Comparison of ENCODE assay signal across 19 cellular contexts in the genomic region with DNA sequence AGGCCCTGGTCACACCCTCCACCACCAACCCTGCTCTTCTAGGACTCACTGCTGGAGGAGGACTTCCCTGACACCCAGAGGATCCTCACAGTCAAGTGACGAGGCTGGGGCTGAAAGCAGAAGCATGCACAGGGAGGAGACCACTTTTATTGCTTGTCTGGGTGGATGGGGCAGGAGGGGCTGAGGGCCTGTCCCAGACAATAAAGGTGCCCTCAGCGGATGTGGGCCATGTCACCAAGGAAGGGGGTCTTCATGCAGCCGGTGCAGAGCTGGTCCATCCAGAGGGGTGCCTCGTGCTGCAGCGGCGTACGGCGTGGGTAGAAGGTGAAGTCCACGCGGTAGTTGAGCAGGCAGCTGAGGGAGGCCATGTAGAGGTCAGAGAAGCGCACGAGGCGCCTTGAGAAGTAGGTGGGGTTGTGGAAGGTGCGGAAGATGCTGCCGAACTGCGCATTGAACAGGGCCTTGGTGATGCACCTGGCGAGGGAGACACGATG. TPM values are rescaled to one million over a fixed set of nuclear protein-coding genes. Genes with fewer than 3 reads are reported as not detected.
A peak's percentile ranks its signal among the peaks of the same experiment; 100 is the strongest.
DNase-seq lines count a peak whose midpoint lies in the region; ATAC-seq, FAIRE-seq and TF ChIP-seq lines count a peak whose summit lies in the region.
"Had no signal": no experiment of that assay in that cellular context is flagged by ENCODE, and none has a peak within 500 bp of the region (broad histone marks: within the 10 kb centered on the region; RNA-seq: fewer than 3 reads in every experiment).

No MANE protein-coding gene starts in this region.

- H2AFZ ChIP-seq in K562 (ENCODE audit: low read depth, low read length) (no peak overlapping the region), osteoblast (ENCODE audit: low read length) (no peak overlapping the region)

- H3K4me2 ChIP-seq in K562 (ENCODE audit: insufficient read depth, low read length) (no peak overlapping the region), osteoblast (ENCODE audit: insufficient read depth, low read length) (no peak overlapping the region)
- H3K4me2 ChIP-seq: A549 had no signal

- FAIRE-seq in K562 (lab: Jason Lieb, UNC) = no peak
- FAIRE-seq: A549 had no signal

- H3K4me1 ChIP-seq in K562 (replicated peaks in 1 of 2; ENCODE audit: control insufficient read depth in 2 of 2, insufficient read depth in 2 of 2, low read length in 2 of 2) (peaks cover 2 to 53% of the 10 kb centered on the region in 2 experiments; a peak in 3 of 5 replicates), heart right ventricle (peaks cover 20 to 51% (median 35%) of the 10 kb centered on the region in 9 donors), osteoblast (ENCODE audit: insufficient read depth, low read length) (peaks cover 3% of the 10 kb centered on the region)
- H3K4me1 ChIP-seq: A549 had no signal

- WGBS in K562 (ENCODE audit: insufficient coverage, low coverage, missing lambda C conversion rate) = 83% methylated on average over 10 of the region's 18 CpGs
- WGBS in heart right ventricle, 2 donors = 93% methylated on average over 18 of the region's 18 CpGs

- TF ChIP-seq EP300 in K562 (IDR thresholded peaks at IDR 0.05; ENCODE audit: low read length) = no peak

- DNase-seq in 8988T (peak; percentile 52), K562 (ENCODE audit: extremely low read depth in 1 of 4, low spot score in 3 of 4) (no peak), heart right ventricle (no peak), osteoblast (ENCODE audit: insufficient read length, low spot score, missing footprints) (peak; percentile 82), GM13976 (ENCODE audit: low spot score) (no peak), brain microvascular endothelial cell (no peak)
- DNase-seq: activated CD4-positive, alpha-beta T cell treated with anti-CD3 and anti-CD28 coated beads, Interleukin-2, amount 50 U/mL, for 48 hours; activated naive CD4-positive, alpha-beta T cell; activated T-cell treated with anti-CD3 and anti-CD28 coated beads for 4 hours; anterior cingulate cortex; MM.1S; naive B cell; NCI-H187 treated with DMSO at 0.1 percent for 48 hours; T-helper 1 cell had no signal

- H3K9me1 ChIP-seq in K562 (ENCODE audit: control insufficient read depth, insufficient read depth, low read length) = no peaks in the 10 kb centered on the region

- no peak overlapping the region; a peak in 1 of 4 replicates for H3K9ac ChIP-seq in K562 (ENCODE audit: insufficient read depth in 1 of 2, low read depth in 2 of 2, low read length in 2 of 2)

- CTCF ChIA-PET in K562 (lab: Yijun Ruan, JAX; ENCODE audit: low intra/inter-chr PET ratio) = no interaction called here

- H3K4me3 ChIP-seq in K562 (no peak overlapping the region), heart right ventricle (no peak overlapping the region), osteoblast (ENCODE audit: insufficient read depth, low read length) (no peak overlapping the region), brain microvascular endothelial cell (ENCODE audit: low read depth, low read length) (no peak overlapping the region)
- H3K4me3 ChIP-seq: A549 had no signal

- intact Hi-C loops in K562 (cut with micrococcal nuclease) = no loop called here
- intact Hi-C loops in heart right ventricle (cut with DNase I) = loop anchor here in 1 of 10 donors (5.0 kb wide), 1 partner anchor 42 kb away; no protein-coding TSS in a partner anchor

- H3K79me2 ChIP-seq in K562 (ENCODE audit: control insufficient read depth, insufficient read depth, low read length) (peaks cover 4% of the 10 kb centered on the region; the same call in 1 of the 3 replicates), osteoblast (ENCODE audit: insufficient read depth, low read length) (peaks cover 5% of the 10 kb centered on the region)

- H4K20me1 ChIP-seq in K562 (replicated peaks; ENCODE audit: control insufficient read depth, insufficient read depth, low read length) = no peaks in the 10 kb centered on the region; the same call in 1 of the 2 replicates
- peaks cover 12% of the 10 kb centered on the region for H4K20me1 ChIP-seq in osteoblast (ENCODE audit: insufficient read depth, low read length)

- H3K27me3 ChIP-seq in K562 (ENCODE audit: control insufficient read depth in 2 of 2, insufficient read depth in 2 of 2, low read length in 2 of 2) = no peaks in the 10 kb centered on the region
- no peaks in the 10 kb centered on the region for H3K27me3 ChIP-seq in heart right ventricle
- H3K27me3 ChIP-seq in osteoblast (ENCODE audit: insufficient read depth, low read length) = no peaks in the 10 kb centered on the region
- H3K27me3 ChIP-seq in brain microvascular endothelial cell (replicated peaks) = no peaks in the 10 kb centered on the region

- POLR2A ChIA-PET in K562 (lab: Yijun Ruan, JAX) = interaction anchor here (0.6 to 1.0 kb wide), 2 partner anchors 19 to 42 kb away, joined by 3 read pairs; no protein-coding TSS in a partner anchor

- H3K36me3 ChIP-seq in K562 (ENCODE audit: control insufficient read depth, insufficient read depth, low read length) (peaks cover 56% of the 10 kb centered on the region; the same call in 2 of the 3 replicates), heart right ventricle (peaks cover 0 to 98% (median 19%) of the 10 kb centered on the region in 9 donors), osteoblast (ENCODE audit: insufficient read depth, low read length) (peaks cover 44% of the 10 kb centered on the region), brain microvascular endothelial cell (replicated peaks) (peaks cover 44% of the 10 kb centered on the region)

- in situ Hi-C loops in K562 (cut with MboI) = no loop called here
- in situ Hi-C loops in GM13976 (cut with MboI; ENCODE audit: low sequenced_read_pairs, unreplicated experiment) = no loop called here
- in situ Hi-C loops in brain microvascular endothelial cell (cut with HindIII; ENCODE audit: low pct_ligation_motif_present, low sequenced_read_pairs) = no loop called here

- no peak for TF ChIP-seq POLR2A in K562 (conservative IDR thresholded peaks at IDR 0.05)

- BruUV-seq in K562 (replicated peaks; lab: Mats Ljungman, UMichigan) = TSS peak; percentile 67

- TF ChIP-seq CTCF in K562 (IDR thresholded peaks at IDR 0.05 in 2 of 3, conservative IDR thresholded peaks at IDR 0.05 in 1 of 3; ENCODE audit: insufficient read depth in 2 of 3, low read depth in 1 of 3, low read length in 3 of 3) = no peak
- no peak for TF ChIP-seq CTCF in heart right ventricle (IDR thresholded peaks at IDR 0.05)
- no peak for TF ChIP-seq CTCF in osteoblast (IDR thresholded peaks at IDR 0.05; ENCODE audit: extremely low read depth, low read depth, low read length)
- TF ChIP-seq CTCF in GM13976 (IDR thresholded peaks at IDR 0.05; ENCODE audit: borderline replicate concordance, control extremely low read depth, extremely low read depth, insufficient read depth, missing control alignments) = no peak
- TF ChIP-seq CTCF in brain microvascular endothelial cell (IDR thresholded peaks at IDR 0.05; ENCODE audit: low read depth, low read length, missing control alignments) = no peak

- H3K9me3 ChIP-seq in K562 (replicated peaks; ENCODE audit: control insufficient read depth, insufficient read depth, low read depth, low read length) (no peaks in the 10 kb centered on the region), heart right ventricle (no peaks in the 10 kb centered on the region), osteoblast (ENCODE audit: low read depth, low read length) (no peaks in the 10 kb centered on the region)
- H3K9me3 ChIP-seq: A549 had no signal

- ATAC-seq in K562 (no peak), heart right ventricle (no peak), GM18517 (IDR thresholded peaks at IDR 0.05; ENCODE audit: unreplicated experiment) (no peak), HG03097 (IDR thresholded peaks at IDR 0.05; ENCODE audit: low FRiP score, unreplicated experiment) (no peak)
- ATAC-seq: A549 had no signal

- no peak for TF ChIP-seq RAD21 in K562 (CRISPR knock-in tag; conservative IDR thresholded peaks at IDR 0.05 in 1 of 2, IDR thresholded peaks at IDR 0.05 in 1 of 2)

- H3K27ac ChIP-seq in K562 (ENCODE audit: extremely low read depth, low read depth, low read length) = no peak overlapping the region
- peak overlapping the region; percentile 56 to 91 (median 80) for H3K27ac ChIP-seq in heart right ventricle
- peak overlapping the region; percentile 24 for H3K27ac ChIP-seq in osteoblast (ENCODE audit: low read depth, low read length)
- H3K27ac ChIP-seq in brain microvascular endothelial cell = no peak overlapping the region
- H3K27ac ChIP-seq: A549, C4-2B had no signal

RNA-seq across cellular contexts. Expression of gene NT5DC2, which starts 9.4 kb away (rescaled TPM):
- 149 and 396 TPM in 2 replicates for total RNA-seq in K562 (2011; cell fraction: chromatin; rRNA removed; ENCODE audit: low replicate concordance)
- 249 and 262 TPM in 2 replicates for total RNA-seq in K562 (2011; cell fraction: nucleolus; rRNA removed)
- total RNA-seq in K562 (2011; cell fraction: nucleoplasm; rRNA removed) = 155 and 157 TPM in 2 replicates
- 122 and 177 TPM in 2 replicates for total RNA-seq in K562 (2014; rRNA removed)
- total RNA-seq in K562 (2014; rRNA removed; fragmentation: Illumina TruSeq; extraction: Trizol) = 52.5 and 60.9 TPM in 2 replicates
- total RNA-seq in K562 (2015; rRNA removed; fragmentation: Illumina TruSeq; extraction: Trizol) = 80.5 and 88.7 TPM in 2 replicates
- 168 and 171 TPM in 2 replicates for total RNA-seq in K562 (2021)
- polyA plus RNA-seq in K562 (2011; rRNA removed) = 133 and 165 TPM in 2 replicates
- polyA plus RNA-seq in K562 (2011; cell fraction: cytosol; rRNA removed) = 143 and 272 TPM in 2 replicates
- polyA plus RNA-seq in K562 (2011; cell fraction: nucleus; rRNA removed) = 440 and 526 TPM in 2 replicates
- 107 and 154 TPM in 2 replicates for polyA plus RNA-seq in K562 (2012)
- polyA plus RNA-seq in K562 (2014; fragmentation: Illumina TruSeq; extraction: Trizol) = 140 and 168 TPM in 2 replicates
- 10 to 100 TPM; 25.6 to 37.5 TPM for polyA plus RNA-seq in K562 (2014; fragmentation: Nextera tagmentation; extraction: Ambion mirVana)
- 150 and 173 TPM in 2 replicates for polyA plus RNA-seq in K562 (2014; rRNA removed)
- 77.2 and 97.0 TPM in 2 replicates for polyA minus RNA-seq in K562 (2011; rRNA and poly(A)+ RNA removed)
- 74.4 and 91.0 TPM in 2 replicates for polyA minus RNA-seq in K562 (2011; cell fraction: cytosol; rRNA and poly(A)+ RNA removed)
- 76.3 and 93.3 TPM in 2 replicates for polyA minus RNA-seq in K562 (2011; cell fraction: nucleus; rRNA and poly(A)+ RNA removed)
- 100 to 1,000 TPM in 1 of 10 donors, 10 to 100 TPM in 9; 25.1 to 108 (median 44.5) TPM for total RNA-seq in heart right ventricle
- 100 to 1,000 TPM in 1 of 2 donors, 10 to 100 TPM in 1; 95.1 to 138 TPM for polyA plus RNA-seq in heart right ventricle
- total RNA-seq in osteoblast = 45.4 and 52.5 TPM in 2 replicates

RNA-seq across cellular contexts. Expression of gene UQCC5, which starts 12.1 kb away (rescaled TPM):
- total RNA-seq in K562 (2011; cell fraction: chromatin; rRNA removed; ENCODE audit: low replicate concordance) = 16.1 and 17.7 TPM in 2 replicates
- total RNA-seq in K562 (2011; cell fraction: nucleolus; rRNA removed) = 11.6 and 16.8 TPM in 2 replicates
- 22.7 and 45.6 TPM in 2 replicates for total RNA-seq in K562 (2011; cell fraction: nucleoplasm; rRNA removed)
- 28.6 and 41.1 TPM in 2 replicates for total RNA-seq in K562 (2014; rRNA removed)
- total RNA-seq in K562 (2014; rRNA removed; fragmentation: Illumina TruSeq; extraction: Trizol) = 13.8 and 16.4 TPM in 2 replicates
- 33.8 and 38.3 TPM in 2 replicates for total RNA-seq in K562 (2015; rRNA removed; fragmentation: Illumina TruSeq; extraction: Trizol)
- 23.3 and 32.2 TPM in 2 replicates for total RNA-seq in K562 (2021)
- polyA plus RNA-seq in K562 (2011; rRNA removed) = 10.2 and 11.3 TPM in 2 replicates
- 12.1 and 14.9 TPM in 2 replicates for polyA plus RNA-seq in K562 (2011; cell fraction: cytosol; rRNA removed)
- polyA plus RNA-seq in K562 (2011; cell fraction: nucleus; rRNA removed) = 17.8 and 22.9 TPM in 2 replicates
- 36.7 and 97.1 TPM in 2 replicates for polyA plus RNA-seq in K562 (2012)
- 18.0 and 31.0 TPM in 2 replicates for polyA plus RNA-seq in K562 (2014; fragmentation: Illumina TruSeq; extraction: Trizol)
- 10 to 100 TPM; 36.3 to 36.7 TPM for polyA plus RNA-seq in K562 (2014; fragmentation: Nextera tagmentation; extraction: Ambion mirVana)
- 45.3 and 55.4 TPM in 2 replicates for polyA plus RNA-seq in K562 (2014; rRNA removed)
- polyA minus RNA-seq in K562 (2011; rRNA and poly(A)+ RNA removed) = 7.6 and 8.3 TPM in 2 replicates
- polyA minus RNA-seq in K562 (2011; cell fraction: cytosol; rRNA and poly(A)+ RNA removed) = 9.0 and 12.3 TPM in 2 replicates
- polyA minus RNA-seq in K562 (2011; cell fraction: nucleus; rRNA and poly(A)+ RNA removed) = 6.5 and 9.8 TPM in 2 replicates
- 10 to 100 TPM; 30.2 to 98.0 (median 66.9) TPM for total RNA-seq in heart right ventricle
- 100 to 1,000 TPM in 1 of 2 donors, 10 to 100 TPM in 1; 83.5 to 147 TPM for polyA plus RNA-seq in heart right ventricle
- 6.5 and 8.3 TPM in 2 replicates for total RNA-seq in osteoblast

RNA-seq across cellular contexts. Expression of gene STAB1, which starts 29.2 kb away (rescaled TPM):
- 6.3 and 21.2 TPM in 2 replicates for total RNA-seq in K562 (2011; cell fraction: chromatin; rRNA removed; ENCODE audit: low replicate concordance)
- total RNA-seq in K562 (2011; cell fraction: nucleolus; rRNA removed) = 16.3 and 17.0 TPM in 2 replicates
- 8.3 and 8.5 TPM in 2 replicates for total RNA-seq in K562 (2011; cell fraction: nucleoplasm; rRNA removed)
- total RNA-seq in K562 (2014; rRNA removed) (1.6 and 3.4 TPM in 2 replicates), K562 (2014; rRNA removed; fragmentation: Illumina TruSeq; extraction: Trizol) (1.1 TPM in 2 replicates), K562 (2015; rRNA removed; fragmentation: Illumina TruSeq; extraction: Trizol) (0.75 and 1.2 TPM in 2 replicates), K562 (2021) (3.9 and 4.7 TPM in 2 replicates), heart right ventricle (100 to 1,000 TPM in 2 of 10 donors, 10 to 100 TPM in 8; 17.4 to 159 (median 33.2) TPM), osteoblast (0.59 and 1.1 TPM in 2 replicates)
- polyA plus RNA-seq in K562 (2011; rRNA removed) (1.8 and 4.4 TPM in 2 replicates), K562 (2014; fragmentation: Illumina TruSeq; extraction: Trizol) (0.86 and 1.6 TPM in 2 replicates), K562 (2014; fragmentation: Nextera tagmentation; extraction: Ambion mirVana) (under 1 TPM; 0.20 TPM), K562 (2014; rRNA removed) (1.8 and 3.4 TPM in 2 replicates), heart right ventricle (100 to 1,000 TPM in 1 of 2 donors, 10 to 100 TPM in 1; 54.1 to 231 TPM)
- polyA plus RNA-seq in K562 (2011; cell fraction: cytosol; rRNA removed) = 2.6 and 3.1 TPM in 2 replicates
- 34.1 and 41.9 TPM in 2 replicates for polyA plus RNA-seq in K562 (2011; cell fraction: nucleus; rRNA removed)
- 1.6 and 2.7 TPM in 2 replicates for polyA plus RNA-seq in K562 (2012)
- polyA minus RNA-seq in K562 (2011; rRNA and poly(A)+ RNA removed) = 1.6 and 2.3 TPM in 2 replicates
- 1.9 and 3.1 TPM in 2 replicates for polyA minus RNA-seq in K562 (2011; cell fraction: cytosol; rRNA and poly(A)+ RNA removed)
- 8.5 and 12.6 TPM in 2 replicates for polyA minus RNA-seq in K562 (2011; cell fraction: nucleus; rRNA and poly(A)+ RNA removed)
- total RNA-seq: H4 had no signal
- polyA plus RNA-seq: A549 had no signal

Comparison
In these comparisons a context has a peak if more than half of its experiments do, and no peak if none do; other contexts are left out.
1. DNase-seq: peak in 8988T (single experiment) and osteoblast (single experiment); none in K562 (0 of 4), heart right ventricle (0 of 2), GM13976 (single experiment) and brain microvascular endothelial cell (single experiment).
2. H3K27ac ChIP-seq: peak in heart right ventricle (10 of 10) and osteoblast (single experiment); none in K562 (single experiment) and brain microvascular endothelial cell (single experiment).